Comparison of ENCODE assay signal across 8 cellular contexts in the genomic region with DNA sequence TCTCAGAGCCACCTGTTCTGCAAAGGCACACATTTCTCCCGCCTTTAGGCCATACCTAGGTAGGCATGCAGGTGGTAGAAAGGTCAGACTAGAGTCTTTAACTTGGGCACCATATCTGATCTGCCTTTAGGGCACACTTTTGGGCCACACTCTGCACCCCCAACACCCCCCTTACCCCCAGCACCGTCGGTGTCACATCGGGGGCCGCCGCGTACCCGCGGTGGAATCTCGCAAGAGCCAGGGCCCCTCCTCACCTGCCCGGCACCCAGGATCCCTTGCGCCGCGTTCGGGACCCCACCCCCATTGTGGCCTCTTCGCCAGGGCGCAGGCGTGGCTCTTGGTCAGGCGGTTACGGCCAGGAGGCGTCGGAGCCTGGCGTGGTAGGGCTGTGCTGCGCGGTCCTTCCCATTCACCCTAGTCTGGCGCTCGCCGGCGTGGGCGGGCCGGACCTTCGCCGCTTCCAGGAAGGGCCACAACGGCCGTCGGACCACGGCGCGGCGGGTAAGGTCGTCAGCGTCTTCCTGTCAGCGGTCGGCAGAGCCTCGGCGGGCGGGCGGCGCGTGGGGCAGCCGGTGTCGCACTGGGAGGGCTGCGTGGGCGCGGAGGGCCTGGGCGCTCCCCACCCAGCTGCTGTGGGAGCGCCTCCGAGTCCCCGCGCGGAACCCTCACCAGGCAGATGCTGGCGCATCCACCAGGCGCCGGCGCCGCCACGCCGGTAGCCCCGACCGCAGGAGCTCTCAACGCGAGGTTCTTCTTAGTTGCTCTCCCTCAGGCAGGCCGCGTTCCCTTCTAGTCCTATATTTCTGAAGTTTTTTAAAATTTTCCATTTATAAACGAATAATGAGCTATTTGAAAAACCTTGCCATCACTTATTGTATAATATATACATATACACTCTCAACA. TPM values are rescaled to one million over a fixed set of nuclear protein-coding genes. Genes with fewer than 3 reads are reported as not detected.
DNase-seq lines count a peak whose midpoint lies in the region; ATAC-seq and TF ChIP-seq lines count a peak whose summit lies in the region.

A gene (plus strand): TSS at position 341 of the 903 bp plus-strand sequence. CDS start 23,028 bp downstream, outside the sequence.

- H4K20me1 ChIP-seq in MM.1S (ENCODE audit: insufficient read depth, low read length) (no peaks in the 10 kb centered on the region), SK-N-SH (ENCODE audit: insufficient read depth) (no peaks in the 10 kb centered on the region)

- CTCF ChIA-PET in SK-N-SH (lab: Yijun Ruan, JAX) = interaction anchor here (0.9 to 1.4 kb wide), 6 partner anchors 9 to 1806 kb away, joined by 3 to 5 read pairs (median 4); no protein-coding TSS in a partner anchor

- peak within 1 kb of the TSS; percentile 48 for H3K4me3 ChIP-seq in MM.1S (ENCODE audit: low read length)
- peak within 1 kb of the TSS; percentile 69 to 75 for H3K4me3 ChIP-seq in SK-N-SH (ENCODE audit: low read depth in 2 of 2, low read length in 1 of 2)
- peak within 1 kb of the TSS; percentile 5 to 70 (median 52) for H3K4me3 ChIP-seq in dorsolateral prefrontal cortex
- H3K4me3 ChIP-seq in liver (ENCODE audit: low read depth in 1 of 3, low read length in 3 of 3) = peak within 1 kb of the TSS; percentile 77 to 83 (median 80)
- H3K4me3 ChIP-seq in stomach = peak within 1 kb of the TSS; percentile 46 to 67 (median 60)

- intact Hi-C loops in dorsolateral prefrontal cortex (cut with DNase I) (no loop called here), stomach (cut with DNase I; ENCODE audit: low total_unique reads) (loop anchor here (10.0 kb wide), 1 partner anchor 285 kb away; no protein-coding TSS in a partner anchor)

- H2AFZ ChIP-seq in MM.1S (ENCODE audit: low read length) (peak within 1 kb of the TSS; percentile 47), SK-N-SH (ENCODE audit: low read depth) (peak within 1 kb of the TSS; percentile 96)

- H3K4me2 ChIP-seq in MM.1S (ENCODE audit: low read depth, low read length) (peak within 1 kb of the TSS; percentile 26; the same call in 1 of the 2 replicates), SK-N-SH (peak within 1 kb of the TSS; percentile 84)

- H3K4me1 ChIP-seq in MM.1S (ENCODE audit: low read length) (no peaks in the 10 kb centered on the region), SK-N-SH (ENCODE audit: control insufficient read depth in 1 of 2, insufficient read depth in 2 of 2, low read depth in 1 of 2, low read length in 1 of 2) (peaks cover 0 to 2% of the 10 kb centered on the region in 2 experiments; a peak in 1 of 4 replicates), liver (ENCODE audit: control insufficient read depth in 4 of 4, insufficient read depth in 4 of 4, low read length in 3 of 4) (peaks cover 0 to 7% (median 4%) of the 10 kb centered on the region in 4 donors), stomach (peaks cover 0 to 14% (median 8%) of the 10 kb centered on the region in 4 donors)

- H3K9me3 ChIP-seq in MM.1S (replicated peaks; ENCODE audit: insufficient read depth, low read length) = no peaks in the 10 kb centered on the region; the same call in 1 of the 2 replicates
- peaks cover 19% of the 10 kb centered on the region for H3K9me3 ChIP-seq in SK-N-SH
- H3K9me3 ChIP-seq in liver (ENCODE audit: control insufficient read depth in 4 of 4, low read length in 3 of 4) = peaks cover 0 to 17% (median 4%) of the 10 kb centered on the region in 4 donors
- peaks cover 10 to 28% (median 24%) of the 10 kb centered on the region in 4 donors for H3K9me3 ChIP-seq in stomach

- peak in 1 of 4 donors; percentile 62 for TF ChIP-seq POLR2A in stomach (IDR thresholded peaks at IDR 0.05)

- TF ChIP-seq EP300 in SK-N-SH (IDR thresholded peaks at IDR 0.05; ENCODE audit: borderline replicate concordance in 1 of 2, low read depth in 1 of 2, low read length in 1 of 2) (no peak), stomach (IDR thresholded peaks at IDR 0.05) (no peak)

- H3K27ac ChIP-seq in C4-2B (peak within 1 kb of the TSS; percentile 85), MM.1S (ENCODE audit: low read length) (peak within 1 kb of the TSS; percentile 46; the same call in 1 of the 2 replicates), SK-N-SH (ENCODE audit: low read depth in 2 of 2, low read length in 1 of 2) (peak within 1 kb of the TSS; percentile 67 to 87), dorsolateral prefrontal cortex (peak within 1 kb of the TSS in 4 of 59 donors; percentile 1 to 54 (median 20)), liver (ENCODE audit: low read depth in 1 of 2, low read length in 2 of 2) (peak within 1 kb of the TSS; percentile 82 to 90), stomach (peak within 1 kb of the TSS; percentile 77 to 97 (median 82))

- POLR2A ChIA-PET in SK-N-SH (lab: Yijun Ruan, JAX) = interaction anchor here (0.6 to 1.2 kb wide), 2 partner anchors 30 to 232 kb away, joined by 3 read pairs; no protein-coding TSS in a partner anchor

- peak; percentile 68 for DNase-seq in MM.1S
- DNase-seq in SK-N-SH = peak; percentile 92
- DNase-seq in dorsolateral prefrontal cortex = peak in 3 of 10 donors; percentile 15 to 45 (median 42)
- peak; percentile 84 for DNase-seq in stomach
- DNase-seq in NCI-H446 treated with DMSO at 0.1 percent for 48 hours (lab: John Stamatoyannopoulos, UW) = no peak

- no peaks in the 10 kb centered on the region for H3K9me2 ChIP-seq in MM.1S (replicated peaks; ENCODE audit: insufficient read depth, low read length)
- H3K9me2 ChIP-seq in SK-N-SH = no peaks in the 10 kb centered on the region

- ATAC-seq in GM19023 (IDR thresholded peaks at IDR 0.05; ENCODE audit: unreplicated experiment) = peak; percentile 79

- TF ChIP-seq CTCF in C4-2B (conservative IDR thresholded peaks at IDR 0.05) = no peak
- no peak for TF ChIP-seq CTCF in MM.1S (IDR thresholded peaks at IDR 0.05; ENCODE audit: low read length)
- TF ChIP-seq CTCF in SK-N-SH (IDR thresholded peaks at IDR 0.05) = no peak
- TF ChIP-seq CTCF in dorsolateral prefrontal cortex (IDR thresholded peaks at IDR 0.05 in 54 of 56, conservative IDR thresholded peaks at IDR 0.05 in 2 of 56; ENCODE audit: low read depth in 1 of 56, partially characterized antibody in 56 of 56) = no peak
- TF ChIP-seq CTCF in liver (IDR thresholded peaks at IDR 0.05; ENCODE audit: low read depth, low read length, missing input control) = no peak
- no peak for TF ChIP-seq CTCF in stomach (IDR thresholded peaks at IDR 0.05)

- H3K27me3 ChIP-seq in MM.1S (replicated peaks; ENCODE audit: insufficient read depth, low read length) (no peaks in the 10 kb centered on the region), SK-N-SH (ENCODE audit: insufficient read depth) (no peaks in the 10 kb centered on the region), dorsolateral prefrontal cortex (peaks cover 0 to 29% (median 9%) of the 10 kb centered on the region in 45 donors), liver (ENCODE audit: control insufficient read depth in 4 of 4, insufficient read depth in 4 of 4, low read length in 3 of 4) (no peaks in the 10 kb centered on the region), stomach (peaks cover 0 to 8% (median 0%) of the 10 kb centered on the region in 3 donors)

- H3F3A ChIP-seq in MM.1S (ENCODE audit: insufficient read depth, low read length) (no peaks in the 10 kb centered on the region), SK-N-SH (replicated peaks; ENCODE audit: insufficient read depth) (peaks cover 11% of the 10 kb centered on the region)

- no peak for TF ChIP-seq RAD21 in SK-N-SH (IDR thresholded peaks at IDR 0.05; ENCODE audit: low read length)
- TF ChIP-seq RAD21 in liver (IDR thresholded peaks at IDR 0.05) = peak in 1 of 2 donors; percentile 2

- peak within 1 kb of the TSS; percentile 37; the same call in 1 of the 2 replicates for H3K9ac ChIP-seq in MM.1S (ENCODE audit: low read length)
- peak within 1 kb of the TSS; percentile 71 for H3K9ac ChIP-seq in SK-N-SH
- peak within 1 kb of the TSS; percentile 72 to 78 for H3K9ac ChIP-seq in liver (ENCODE audit: low read depth in 1 of 2, low read length in 2 of 2)

- no peaks in the 10 kb centered on the region for H3K79me2 ChIP-seq in MM.1S (ENCODE audit: low read length)
- peaks cover 35% of the 10 kb centered on the region; the same call in 1 of the 2 replicates for H3K79me2 ChIP-seq in SK-N-SH (ENCODE audit: insufficient read depth)

- no peaks in the 10 kb centered on the region for H3K36me3 ChIP-seq in MM.1S (replicated peaks; ENCODE audit: insufficient read depth, low read length)
- peaks cover 0 to 11% of the 10 kb centered on the region in 2 experiments for H3K36me3 ChIP-seq in SK-N-SH (replicated peaks in 1 of 2; ENCODE audit: control insufficient read depth in 1 of 2, insufficient read depth in 2 of 2, low read length in 1 of 2)
- H3K36me3 ChIP-seq in liver (ENCODE audit: control insufficient read depth in 4 of 4, insufficient read depth in 3 of 4, low read depth in 1 of 4, low read length in 3 of 4) = no peaks in the 10 kb centered on the region
- no peaks in the 10 kb centered on the region for H3K36me3 ChIP-seq in stomach

- under 1% methylated on average over 24 of the region's 75 CpGs for WGBS in SK-N-SH (ENCODE audit: low lambda C conversion rate)
- 1% methylated on average over 75 of the region's 75 CpGs for WGBS in liver
- 1 to 9% (median 2%) methylated on average over 39 to 75 of the region's 75 CpGs for WGBS in stomach, 5 donors

TF ChIP-seq in SK-N-SH, 30 proteins besides CTCF, POLR2A, EP300 and RAD21 (continues in another document):
- no peak for TF ChIP-seq JUND (IDR thresholded peaks at IDR 0.05)
- TF ChIP-seq TAF1 (IDR thresholded peaks at IDR 0.05; ENCODE audit: borderline replicate concordance, low read depth, low read length) = peak; percentile 73; the same call in 1 of the 2 replicates
- TF ChIP-seq SMC3 (IDR thresholded peaks at IDR 0.05; ENCODE audit: low read depth, low read length) = no peak
- TF ChIP-seq, protein P1, sequence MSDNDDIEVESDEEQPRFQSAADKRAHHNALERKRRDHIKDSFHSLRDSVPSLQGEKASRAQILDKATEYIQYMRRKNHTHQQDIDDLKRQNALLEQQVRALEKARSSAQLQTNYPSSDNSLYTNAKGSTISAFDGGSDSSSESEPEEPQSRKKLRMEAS (IDR thresholded peaks at IDR 0.05; ENCODE audit: low read depth) = peak; percentile 91

TF ChIP-seq in liver, 16 proteins besides CTCF, POLR2A, EP300 and RAD21 (continues in another document):
- TF ChIP-seq GABPA (IDR thresholded peaks at IDR 0.05 in 1 of 2, conservative IDR thresholded peaks at IDR 0.05 in 1 of 2) = no peak

RNA-seq across cellular contexts. Expression of the gene that starts here (rescaled TPM):
- polyA plus RNA-seq in SK-N-SH (2012; rRNA removed) (8.0 and 11.3 TPM in 2 replicates), liver (1 to 10 TPM; 2.7 to 6.7 TPM), stomach (1 to 10 TPM; 1.7 to 5.5 (median 3.5) TPM)
- polyA plus RNA-seq in SK-N-SH (2012; cell fraction: cytosol; rRNA removed) = 10.7 and 16.2 TPM in 2 replicates
- polyA plus RNA-seq in SK-N-SH (2012; cell fraction: nucleus; rRNA removed) = 9.7 and 21.7 TPM in 2 replicates
- total RNA-seq in dorsolateral prefrontal cortex (10 to 100 TPM in 103 of 120 experiments, 1 to 10 TPM in 17; 4.5 to 24.0 (median 13.9) TPM), liver (10 to 100 TPM; 12.5 to 19.8 TPM), stomach (100 to 1,000 TPM in 1 of 5 donors, 10 to 100 TPM in 2, 1 to 10 TPM in 2; 4.7 to 158 (median 22.3) TPM)
